Comparison of ENCODE assay signal across 1 cellular context in genomic region chr16:74487634-74488495, GRCh38.
TF ChIP-seq lines count a peak whose summit lies in the region.

No MANE protein-coding gene starts in this region.

TF ChIP-seq in WTC11, 78 proteins besides CTCF, POLR2A, EP300 and RAD21 (continued from another document):
- TF ChIP-seq ZNF281 (CRISPR knock-in tag; IDR thresholded peaks at IDR 0.05) (no peak), ZNF317 (CRISPR knock-in tag; IDR thresholded peaks at IDR 0.05; ENCODE audit: borderline replicate concordance, low read depth) (no peak), CREB1 (CRISPR knock-in tag; IDR thresholded peaks at IDR 0.05) (no peak), NFYB (CRISPR knock-in tag; conservative IDR thresholded peaks at IDR 0.05; ENCODE audit: low read depth) (no peak), GRHL2 (CRISPR knock-in tag; IDR thresholded peaks at IDR 0.05; ENCODE audit: insufficient replicate concordance, severe bottlenecking) (no peak), PREB (CRISPR knock-in tag; IDR thresholded peaks at IDR 0.05; ENCODE audit: borderline replicate concordance) (no peak), FOXJ3 (CRISPR knock-in tag; IDR thresholded peaks at IDR 0.05; ENCODE audit: borderline replicate concordance) (no peak), RORB (CRISPR knock-in tag; IDR thresholded peaks at IDR 0.05) (no peak), NFATC4 (CRISPR knock-in tag; IDR thresholded peaks at IDR 0.05) (no peak), ZNF396 (CRISPR knock-in tag; IDR thresholded peaks at IDR 0.05; ENCODE audit: borderline replicate concordance) (no peak), CDX4 (CRISPR knock-in tag; IDR thresholded peaks at IDR 0.05; ENCODE audit: borderline replicate concordance) (no peak), KAT7 (CRISPR knock-in tag; IDR thresholded peaks at IDR 0.05; ENCODE audit: borderline replicate concordance) (no peak), ZNF232 (CRISPR knock-in tag; IDR thresholded peaks at IDR 0.05) (no peak)
